11 cellular contexts compared by ENCODE assay signal in the genomic region with DNA sequence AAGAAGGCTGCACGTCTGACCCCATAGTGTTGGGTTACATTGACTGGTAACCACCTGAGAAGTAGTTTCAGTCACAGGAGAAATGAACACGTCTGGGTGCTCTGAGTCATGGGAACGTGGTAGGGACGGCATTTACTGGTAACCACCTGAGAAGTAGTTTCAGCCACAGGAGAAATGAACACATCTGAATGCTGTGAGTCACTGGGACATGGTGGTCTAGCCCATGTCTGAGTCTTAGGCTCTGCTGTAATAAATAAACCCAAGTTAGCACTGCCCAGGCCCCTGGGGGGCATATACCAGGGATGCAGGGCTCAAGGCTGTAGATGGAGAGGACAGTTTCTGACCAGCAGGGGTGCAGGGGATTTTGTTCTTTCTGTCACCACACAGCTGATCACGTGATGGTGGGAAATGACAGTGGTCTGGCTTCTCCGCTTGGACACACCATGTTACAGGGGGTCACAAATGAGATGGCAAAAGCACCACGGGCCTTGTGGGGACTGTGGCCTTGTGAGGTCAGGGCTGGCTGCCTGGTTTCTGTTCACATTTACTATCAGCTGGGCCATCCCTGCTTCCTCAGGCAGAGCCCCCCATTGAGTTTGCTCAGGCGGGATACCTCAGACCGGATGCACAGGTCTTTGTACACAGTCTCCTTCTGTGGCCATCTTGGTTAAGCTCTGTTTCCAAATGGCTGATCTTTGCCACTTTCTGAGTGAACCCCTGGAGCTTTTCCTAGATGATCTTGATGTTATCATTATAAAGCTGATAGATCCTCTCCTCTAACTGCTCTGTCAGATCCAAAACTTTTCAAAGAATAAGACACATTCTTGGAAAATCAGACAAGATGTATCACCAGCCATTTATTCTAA. TPM values are rescaled to one million over a fixed set of nuclear protein-coding genes. Genes with fewer than 3 reads are reported as not detected.
A peak's percentile ranks its signal among the peaks of the same experiment; 100 is the strongest.
DNase-seq lines count a peak whose midpoint lies in the region; ATAC-seq and TF ChIP-seq lines count a peak whose summit lies in the region.
"Had no signal": no experiment of that assay in that cellular context is flagged by ENCODE, and none has a peak within 500 bp of the region (broad histone marks: within the 10 kb centered on the region; RNA-seq: fewer than 3 reads in every experiment).

No MANE protein-coding gene starts in this region.

- peak; percentile 90 for ATAC-seq in GM19324 (IDR thresholded peaks at IDR 0.05; ENCODE audit: low FRiP score, unreplicated experiment)
- peak; percentile 91 for ATAC-seq in HG03135 (IDR thresholded peaks at IDR 0.05; ENCODE audit: unreplicated experiment)

- no peaks in the 10 kb centered on the region for H3K36me3 ChIP-seq in WERI-Rb-1

- H3K9me3 ChIP-seq in WERI-Rb-1 (ENCODE audit: severe bottlenecking), result no peaks in the 10 kb centered on the region
- H3K9me3 ChIP-seq: Caco-2 had no signal

- H3K27ac ChIP-seq in WERI-Rb-1, result no peak overlapping the region
- H3K27ac ChIP-seq: SK-N-MC had no signal

- TF ChIP-seq CTCF in WERI-Rb-1 (IDR thresholded peaks at IDR 0.05; ENCODE audit: low read depth, low read length), result no peak

- peak; percentile 10 for DNase-seq in A172 (ENCODE audit: low spot score)
- peak; percentile 47 for DNase-seq in activated naive CD4-positive, alpha-beta T cell treated with anti-CD3 and anti-CD28 coated beads, Interleukin-2, amount 50 U/mL, for 16 hours
- no peak for DNase-seq in WERI-Rb-1
- no peak for DNase-seq in NCI-H510A (lab: John Stamatoyannopoulos, UW)
- no peak for DNase-seq in pons (ENCODE audit: low spot score)
- no peak for DNase-seq in NCI-H1930 (lab: John Stamatoyannopoulos, UW)
- DNase-seq: Caco-2 had no signal

- H3K4me3 ChIP-seq in WERI-Rb-1 (ENCODE audit: low read depth, low read length), result no peak overlapping the region
- H3K4me3 ChIP-seq: SK-N-MC had no signal

- H3K27me3 ChIP-seq in WERI-Rb-1 (ENCODE audit: insufficient read depth, low read depth, severe bottlenecking), result no peaks in the 10 kb centered on the region

RNA-seq across cellular contexts. Expression of gene C12orf42, which starts 9.8 kb away (rescaled TPM):
- total RNA-seq in A172 (2014; rRNA removed; shearing (Covaris generic)), result not detected in 2 replicates
- total RNA-seq: Caco-2, fibroblast of villous mesenchyme had no signal

Comparison
In these comparisons a context has a peak if more than half of its experiments do, and no peak if none do; other contexts are left out.
1. DNase-seq: peak in A172 (single experiment) and activated naive CD4-positive, alpha-beta T cell treated with anti-CD3 and anti-CD28 coated beads, Interleukin-2, amount 50 U/mL, for 16 hours (single experiment); none in WERI-Rb-1 (single experiment), NCI-H510A (single experiment), pons (single experiment) and NCI-H1930 (0 of 2).